Comparison of ENCODE assay signal across 1 cellular context in genomic region chr2:69062307-69062706, GRCh38.
TF ChIP-seq lines count a peak whose summit lies in the region.

No MANE protein-coding gene starts in this region.

TF ChIP-seq in HepG2, 621 proteins besides CTCF, POLR2A, EP300 and RAD21 (continued from another document and continues in another):
- TF ChIP-seq HMGXB4 (CRISPR knock-in tag; IDR thresholded peaks at IDR 0.05; ENCODE audit: borderline replicate concordance in 1 of 2, low read depth in 1 of 2), result no peak
- no peak for TF ChIP-seq ZNF660 (CRISPR knock-in tag; IDR thresholded peaks at IDR 0.05; ENCODE audit: borderline replicate concordance, low read depth)
- TF ChIP-seq USF2 (IDR thresholded peaks at IDR 0.05; ENCODE audit: low read depth, low read length), result no peak
- TF ChIP-seq USF2 (CRISPR knock-in tag; IDR thresholded peaks at IDR 0.05; ENCODE audit: borderline replicate concordance), result no peak
- TF ChIP-seq RAD51 (IDR thresholded peaks at IDR 0.05; ENCODE audit: borderline replicate concordance), result no peak
- TF ChIP-seq SMYD3 (CRISPR knock-in tag; IDR thresholded peaks at IDR 0.05), result no peak
- no peak for TF ChIP-seq HES4 (CRISPR knock-in tag; IDR thresholded peaks at IDR 0.05; ENCODE audit: borderline replicate concordance)
- no peak for TF ChIP-seq ZBTB43 (CRISPR knock-in tag; conservative IDR thresholded peaks at IDR 0.05)
- TF ChIP-seq PHF21A (CRISPR knock-in tag; IDR thresholded peaks at IDR 0.05), result peak; percentile 73; the same call in 1 of the 2 replicates
- no peak for TF ChIP-seq SPEN (CRISPR knock-in tag; IDR thresholded peaks at IDR 0.05; ENCODE audit: low read depth)
- no peak for TF ChIP-seq SCMH1 (CRISPR knock-in tag; IDR thresholded peaks at IDR 0.05; ENCODE audit: borderline replicate concordance)
- TF ChIP-seq ZNF430 (CRISPR knock-in tag; IDR thresholded peaks at IDR 0.05), result no peak
- no peak for TF ChIP-seq MAFG (CRISPR knock-in tag; IDR thresholded peaks at IDR 0.05)
- no peak for TF ChIP-seq ZBTB37 (CRISPR knock-in tag; IDR thresholded peaks at IDR 0.05)
- no peak for TF ChIP-seq ZNF414 (CRISPR knock-in tag; IDR thresholded peaks at IDR 0.05)
- no peak for TF ChIP-seq FOXK1 (CRISPR knock-in tag; IDR thresholded peaks at IDR 0.05; ENCODE audit: borderline replicate concordance, low read depth)
- TF ChIP-seq KAT7 (CRISPR knock-in tag; IDR thresholded peaks at IDR 0.05; ENCODE audit: borderline replicate concordance), result no peak
- TF ChIP-seq ELK4 (CRISPR knock-in tag; IDR thresholded peaks at IDR 0.05; ENCODE audit: borderline replicate concordance), result no peak
- no peak for TF ChIP-seq SMARCE1 (IDR thresholded peaks at IDR 0.05; ENCODE audit: borderline replicate concordance)
- no peak for TF ChIP-seq NFE2 (CRISPR knock-in tag; IDR thresholded peaks at IDR 0.05)
- no peak for TF ChIP-seq MXD4 (CRISPR knock-in tag; IDR thresholded peaks at IDR 0.05)
- TF ChIP-seq ZNF7 (CRISPR knock-in tag; IDR thresholded peaks at IDR 0.05), result no peak
- TF ChIP-seq RCOR2 (CRISPR knock-in tag; IDR thresholded peaks at IDR 0.05), result peak; percentile 51
- peak; percentile 90 for TF ChIP-seq PAXIP1 (CRISPR knock-in tag; conservative IDR thresholded peaks at IDR 0.05)
- TF ChIP-seq ZNF142 (CRISPR knock-in tag; IDR thresholded peaks at IDR 0.05), result no peak
- TF ChIP-seq POGZ (CRISPR knock-in tag; IDR thresholded peaks at IDR 0.05), result peak; percentile 65; the same call in 1 of the 2 replicates
- 0 out of 2 replicates have a peak, but pooled peaks have one; percentile 25 for TF ChIP-seq MED1 (CRISPR knock-in tag; IDR thresholded peaks at IDR 0.05)
- no peak for TF ChIP-seq MEIS2 (CRISPR knock-in tag; IDR thresholded peaks at IDR 0.05)
- TF ChIP-seq MTF2 (CRISPR knock-in tag; IDR thresholded peaks at IDR 0.05; ENCODE audit: borderline replicate concordance), result no peak
- no peak for TF ChIP-seq ZNF264 (CRISPR knock-in tag; IDR thresholded peaks at IDR 0.05)
- TF ChIP-seq CREM (IDR thresholded peaks at IDR 0.05), result no peak; the same call in 1 of the 2 replicates
- TF ChIP-seq CREM (CRISPR knock-in tag; IDR thresholded peaks at IDR 0.05), result no peak
- peak; percentile 75 for TF ChIP-seq NR2F6 (IDR thresholded peaks at IDR 0.05)
- TF ChIP-seq NR2F6 (CRISPR knock-in tag; IDR thresholded peaks at IDR 0.05), result peak; percentile 71; the same call in 1 of the 2 replicates
- TF ChIP-seq U2AF1 (optimal IDR thresholded peaks at IDR 0.05; ENCODE audit: low read depth, low read length), result no peak
- TF ChIP-seq KDM3A (CRISPR knock-in tag; IDR thresholded peaks at IDR 0.05; ENCODE audit: low read depth), result no peak
